Comparison of ENCODE assay signal across 23 cellular contexts in the genomic region with DNA sequence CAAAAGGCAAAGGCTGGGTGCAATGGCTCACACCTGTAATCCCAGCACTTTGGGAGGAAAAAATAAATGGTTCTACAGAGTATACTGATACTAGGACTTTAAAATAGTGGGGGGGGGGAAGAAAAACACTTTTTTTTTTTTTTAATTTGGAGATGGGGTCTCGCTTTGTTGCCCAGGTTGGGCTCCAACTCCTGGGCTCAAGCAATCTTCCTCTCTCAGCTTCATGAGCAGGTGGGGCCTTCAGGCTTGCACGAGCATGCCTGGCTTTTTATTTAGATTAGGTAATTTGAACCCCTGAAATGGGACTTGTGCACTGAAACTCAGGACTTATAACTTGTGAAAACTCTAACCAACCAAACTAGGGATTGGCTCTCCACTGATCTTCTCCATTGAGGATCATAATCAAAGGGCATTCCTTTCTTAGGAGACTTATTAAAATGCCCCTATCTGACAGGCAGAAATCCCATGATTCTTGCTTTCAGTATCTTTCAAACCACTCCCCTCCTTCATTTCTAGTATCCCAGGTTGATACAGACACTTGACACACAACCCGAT. TPM values are rescaled to one million over a fixed set of nuclear protein-coding genes. Genes with fewer than 3 reads are reported as not detected.
DNase-seq lines count a peak whose midpoint lies in the region; ATAC-seq, FAIRE-seq and TF ChIP-seq lines count a peak whose summit lies in the region.
"Had no signal": no experiment of that assay in that cellular context is flagged by ENCODE, and none has a peak within 500 bp of the region (broad histone marks: within the 10 kb centered on the region; RNA-seq: fewer than 3 reads in every experiment).

No MANE protein-coding gene starts in this region.

- no peak for TF ChIP-seq RAD21 in GM12878 (IDR thresholded peaks at IDR 0.05; ENCODE audit: insufficient read depth, low read depth, low read length)

- H3K36me3 ChIP-seq in OCI-LY7 (ENCODE audit: insufficient read depth, low read length): peaks cover 94% of the 10 kb centered on the region
- peaks cover 13 to 30% of the 10 kb centered on the region in 2 experiments for H3K36me3 ChIP-seq in GM12878 (ENCODE audit: control insufficient read depth in 2 of 2, insufficient read depth in 2 of 2, low read length in 1 of 2)

- POLR2A ChIA-PET in OCI-LY7 (lab: Charles Lee) (no interaction called here), GM12878 (lab: Charles Lee) (no interaction called here)

- peaks cover 68% of the 10 kb centered on the region for H4K20me1 ChIP-seq in OCI-LY7 (ENCODE audit: insufficient read depth, low read length)
- H4K20me1 ChIP-seq in GM12878 (ENCODE audit: control insufficient read depth, insufficient read depth): peaks cover 24% of the 10 kb centered on the region

- H3K4me1 Mint-ChIP-seq in natural killer cell: peaks cover 52 to 57% of the 10 kb centered on the region in 2 donors
- peaks cover 44 to 46% of the 10 kb centered on the region in 2 donors for H3K4me1 Mint-ChIP-seq in natural killer cell treated with Interleukin-12 subunit alpha and Interleukin-12 subunit beta and Interleukin-15 and Interleukin-18, amount 100 ng/mL, for 72 hours (ENCODE audit: low read depth in 2 of 2)
- peaks cover 77% of the 10 kb centered on the region for H3K4me1 Mint-ChIP-seq in stimulated activated memory B cell treated with anti-CD40 and anti-IgM and Interleukin-4, amounts not matched to agents 10 μg/mL and 1 μg/mL and 100 μg/mL, for 72 hours

- H3K9me3 Mint-ChIP-seq in natural killer cell: no peaks in the 10 kb centered on the region
- no peaks in the 10 kb centered on the region for H3K9me3 Mint-ChIP-seq in natural killer cell treated with Interleukin-12 subunit alpha and Interleukin-12 subunit beta and Interleukin-15 and Interleukin-18, amount 100 ng/mL, for 72 hours
- H3K9me3 Mint-ChIP-seq in stimulated activated memory B cell treated with anti-CD40 and anti-IgM and Interleukin-4, amounts not matched to agents 10 μg/mL and 1 μg/mL and 100 μg/mL, for 72 hours: no peaks in the 10 kb centered on the region
- H3K9me3 Mint-ChIP-seq: type B pancreatic cell had no signal

- no peak overlapping the region for H2AFZ ChIP-seq in OCI-LY7 (ENCODE audit: low read length)
- H2AFZ ChIP-seq in GM12878 (ENCODE audit: control insufficient read depth, low read depth, low read length): no peak overlapping the region

- no peak for FAIRE-seq in GM12878 (lab: Jason Lieb, UNC)
- FAIRE-seq: G401.6 had no signal

- H3K27me3 Mint-ChIP-seq in natural killer cell (ENCODE audit: low read depth in 2 of 2): no peaks in the 10 kb centered on the region
- no peaks in the 10 kb centered on the region for H3K27me3 Mint-ChIP-seq in natural killer cell treated with Interleukin-12 subunit alpha and Interleukin-12 subunit beta and Interleukin-15 and Interleukin-18, amount 100 ng/mL, for 72 hours
- no peaks in the 10 kb centered on the region for H3K27me3 Mint-ChIP-seq in stimulated activated memory B cell treated with anti-CD40 and anti-IgM and Interleukin-4, amounts not matched to agents 10 μg/mL and 1 μg/mL and 100 μg/mL, for 72 hours
- H3K27me3 Mint-ChIP-seq: type B pancreatic cell had no signal

- TF ChIP-seq CTCF in natural killer cell (IDR thresholded peaks at IDR 0.05): no peak
- no peak for TF ChIP-seq CTCF in OCI-LY7 (conservative IDR thresholded peaks at IDR 0.05; ENCODE audit: low read length)
- TF ChIP-seq CTCF in GM12878 (IDR thresholded peaks at IDR 0.05 in 2 of 3, conservative IDR thresholded peaks at IDR 0.05 in 1 of 3; ENCODE audit: control insufficient read depth in 2 of 3, extremely low read depth in 1 of 3, insufficient read depth in 1 of 3, low read depth in 3 of 3, low read length in 3 of 3): no peak

- H3K79me2 ChIP-seq in OCI-LY7 (ENCODE audit: insufficient read depth, low read depth, low read length) (peaks cover 100% of the 10 kb centered on the region), GM12878 (ENCODE audit: control insufficient read depth, insufficient read depth, low read length) (peaks cover 92% of the 10 kb centered on the region)

- BruUV-seq in OCI-LY7 (replicated peaks; lab: Mats Ljungman, UMichigan) (TSS peak; percentile 2), GM12878 (replicated peaks; lab: Mats Ljungman, UMichigan) (no TSS peak)

- DNase-seq in natural killer cell (no peak), OCI-LY7 (ENCODE audit: low spot score) (no peak), GM12878 (ENCODE audit: low read depth, low spot score) (no peak), NCI-H1105 (lab: John Stamatoyannopoulos, UW) (no peak)
- no peak for DNase-seq in natural killer cell treated with Interleukin-12 subunit alpha and Interleukin-12 subunit beta and Interleukin-15 and Interleukin-18, amount 100 ng/mL, for 72 hours (ENCODE audit: low spot score)
- DNase-seq: activated T-cell treated with anti-CD3 and anti-CD28 coated beads, Interleukin-2, amount 50 U/mL, for 48 hours; cerebellar nuclear complex; DMS153; GOT3; Kasumi-1; kidney glomerular epithelial cell; lower lobe of right lung; mucosa of descending colon; NCI-H187; NCI-H345; NCI-H774; SK-N-SH; T-helper 9 cell had no signal

- peaks cover 43% of the 10 kb centered on the region for H3K4me1 ChIP-seq in OCI-LY7 (ENCODE audit: insufficient read depth, low read length, poor library complexity, severe bottlenecking)
- H3K4me1 ChIP-seq in GM12878 (ENCODE audit: control insufficient read depth, insufficient read depth, low read length): peaks cover 5% of the 10 kb centered on the region

- WGBS in GM12878 (ENCODE audit: insufficient coverage, insufficient replicate concordance, low lambda C conversion rate, missing lambda C conversion rate): 67% methylated on average over 3 of the region's 3 CpGs

- H3K9me2 ChIP-seq in OCI-LY7 (ENCODE audit: insufficient read depth, low read length): no peaks in the 10 kb centered on the region
- H3K9me2 ChIP-seq: SK-N-SH had no signal

- peak overlapping the region; percentile 79 to 84 for H3K27ac Mint-ChIP-seq in natural killer cell
- H3K27ac Mint-ChIP-seq in natural killer cell treated with Interleukin-12 subunit alpha and Interleukin-12 subunit beta and Interleukin-15 and Interleukin-18, amount 100 ng/mL, for 72 hours: peak overlapping the region in 1 of 2 donors; percentile 5
- peak overlapping the region; percentile 1 for H3K27ac Mint-ChIP-seq in stimulated activated memory B cell treated with anti-CD40 and anti-IgM and Interleukin-4, amounts not matched to agents 10 μg/mL and 1 μg/mL and 100 μg/mL, for 72 hours
- H3K27ac Mint-ChIP-seq: type B pancreatic cell had no signal

- RAD21 ChIA-PET in GM12878 (lab: Charles Lee; ENCODE audit: unreplicated experiment): no interaction called here

- H3K27ac ChIP-seq in OCI-LY7 (ENCODE audit: low read depth, low read length, poor library complexity, severe bottlenecking) (no peak overlapping the region), GM12878 (ENCODE audit: control insufficient read depth, insufficient read depth) (no peak overlapping the region)
- H3K27ac ChIP-seq: lower lobe of right lung had no signal

- CTCF ChIA-PET in OCI-LY7 (lab: Charles Lee; ENCODE audit: unreplicated experiment) (no interaction called here), GM12878 (lab: Yijun Ruan, JAX) (interaction anchor here (2.4 kb wide), 1 partner anchor 11 kb away, joined by 8 read pairs; no protein-coding TSS in a partner anchor)

- intact Hi-C loops in natural killer cell (cut with micrococcal nuclease): no loop called here
- intact Hi-C loops in OCI-LY7 (cut with micrococcal nuclease; ENCODE audit: unreplicated experiment): no loop called here
- intact Hi-C loops in GM12878 (cut with micrococcal nuclease; ENCODE audit: unreplicated experiment): no loop called here

- no peak for TF ChIP-seq POLR2A in GM12878 (IDR thresholded peaks at IDR 0.05; ENCODE audit: low read depth, low read length)

- ATAC-seq in natural killer cell (no peak), GM12878 (no peak), HG02588 (IDR thresholded peaks at IDR 0.05; ENCODE audit: unreplicated experiment) (no peak), GM18502 (IDR thresholded peaks at IDR 0.05; ENCODE audit: poor library complexity, unreplicated experiment) (no peak)
- ATAC-seq in natural killer cell treated with Interleukin-12 subunit alpha and Interleukin-12 subunit beta and Interleukin-15 and Interleukin-18, amount 100 ng/mL, for 72 hours: no peak
- no peak for ATAC-seq in stimulated activated memory B cell treated with anti-CD40 and anti-IgM and Interleukin-4, amounts not matched to agents 10 μg/mL and 1 μg/mL and 100 μg/mL, for 72 hours
- ATAC-seq: lower lobe of right lung, mucosa of descending colon had no signal

- no peaks in the 10 kb centered on the region for H3K27me3 ChIP-seq in GM12878 (replicated peaks in 1 of 2; ENCODE audit: control insufficient read depth in 2 of 2, insufficient read depth in 2 of 2, low read length in 1 of 2)

- H3K4me3 ChIP-seq in OCI-LY7 (ENCODE audit: low read depth, low read length, poor library complexity, severe bottlenecking): no peak overlapping the region
- no peak overlapping the region for H3K4me3 ChIP-seq in GM12878
- H3K4me3 ChIP-seq: lower lobe of right lung, mucosa of descending colon had no signal

- in situ Hi-C loops in GM12878 (cut with MboI): no loop called here

- H3K4me2 ChIP-seq in OCI-LY7 (ENCODE audit: low read length): no peak overlapping the region
- H3K4me2 ChIP-seq in GM12878 (ENCODE audit: control insufficient read depth, insufficient read depth): no peak overlapping the region
- H3K4me2 ChIP-seq: SK-N-SH had no signal

- no peaks in the 10 kb centered on the region for H3K36me3 Mint-ChIP-seq in natural killer cell
- peaks cover 21% of the 10 kb centered on the region for H3K36me3 Mint-ChIP-seq in natural killer cell treated with Interleukin-12 subunit alpha and Interleukin-12 subunit beta and Interleukin-15 and Interleukin-18, amount 100 ng/mL, for 72 hours
- peaks cover 47% of the 10 kb centered on the region for H3K36me3 Mint-ChIP-seq in stimulated activated memory B cell treated with anti-CD40 and anti-IgM and Interleukin-4, amounts not matched to agents 10 μg/mL and 1 μg/mL and 100 μg/mL, for 72 hours

- TF ChIP-seq EP300 in GM12878 (IDR thresholded peaks at IDR 0.05; ENCODE audit: borderline replicate concordance in 1 of 2, control insufficient read depth in 1 of 2, low read depth in 2 of 2, low read length in 2 of 2): no peak

- H3K9me3 ChIP-seq in OCI-LY7 (ENCODE audit: low read length): no peaks in the 10 kb centered on the region
- H3K9me3 ChIP-seq in GM12878 (replicated peaks; ENCODE audit: control insufficient read depth, insufficient read depth, low read length): no peaks in the 10 kb centered on the region
- H3K9me3 ChIP-seq: lower lobe of right lung, mucosa of descending colon, SK-N-SH had no signal

- SMC1A ChIA-PET in GM12878 (lab: Charles Lee; ENCODE audit: uncharacterized antibody, unreplicated experiment): no interaction called here

- H3K4me3 Mint-ChIP-seq in natural killer cell: no peak overlapping the region
- no peak overlapping the region for H3K4me3 Mint-ChIP-seq in natural killer cell treated with Interleukin-12 subunit alpha and Interleukin-12 subunit beta and Interleukin-15 and Interleukin-18, amount 100 ng/mL, for 72 hours
- H3K4me3 Mint-ChIP-seq in stimulated activated memory B cell treated with anti-CD40 and anti-IgM and Interleukin-4, amounts not matched to agents 10 μg/mL and 1 μg/mL and 100 μg/mL, for 72 hours: no peak overlapping the region
- H3K4me3 Mint-ChIP-seq: type B pancreatic cell had no signal

- H3K9ac ChIP-seq in GM12878 (ENCODE audit: control insufficient read depth, insufficient read depth, low read length): no peak overlapping the region
- H3K9ac ChIP-seq: SK-N-SH had no signal

RNA-seq across cellular contexts. Expression of a gene that starts 16.9 kb away (rescaled TPM):
- total RNA-seq in natural killer cell: 100 to 1,000 TPM; 115 to 142 (median 116) TPM
- total RNA-seq in natural killer cell treated with Interleukin-12 subunit alpha and Interleukin-12 subunit beta and Interleukin-15 and Interleukin-18, amount 100 ng/mL, for 72 hours: 100 to 1,000 TPM; 198 to 235 TPM
- 240 and 244 TPM in 2 replicates for total RNA-seq in OCI-LY7 (2014; rRNA removed; shearing (Covaris generic))
- total RNA-seq in OCI-LY7 (2022): 294 and 308 TPM in 2 replicates
- total RNA-seq in GM12878 (2013; cell fraction: nucleolus; rRNA removed): 189 and 244 TPM in 2 replicates
- 161 and 168 TPM in 2 replicates for total RNA-seq in GM12878 (2014; rRNA removed)
- total RNA-seq in GM12878 (2014; rRNA removed; fragmentation: Illumina TruSeq; extraction: Trizol): 113 and 118 TPM in 2 replicates
- total RNA-seq in GM12878 (2021): 207 and 214 TPM in 2 replicates
- polyA plus RNA-seq in GM12878 (2011; ENCODE audit: low read depth): 75.8 TPM
- 133 and 196 TPM in 2 replicates for polyA plus RNA-seq in GM12878 (2011; rRNA removed)
- 121 and 130 TPM in 2 replicates for polyA plus RNA-seq in GM12878 (2011; cell fraction: cytosol; rRNA removed)
- 40.5 and 43.7 TPM in 2 replicates for polyA plus RNA-seq in GM12878 (2011; cell fraction: nucleus; rRNA removed)
- polyA plus RNA-seq in GM12878 (2012): 118 and 123 TPM in 2 replicates
- polyA plus RNA-seq in GM12878 (2014; fragmentation: Illumina TruSeq; extraction: Trizol): 141 and 201 TPM in 2 replicates
- 100 to 1,000 TPM; 113 to 152 TPM for polyA plus RNA-seq in GM12878 (2014; fragmentation: Nextera tagmentation; extraction: Ambion mirVana)
- polyA plus RNA-seq in GM12878 (2014; rRNA removed): 164 and 180 TPM in 2 replicates
- polyA plus RNA-seq in GM12878 (2016; fragmentation: Nextera tagmentation; extraction: Ambion mirVana): 100 to 1,000 TPM; 263 to 268 TPM
- polyA minus RNA-seq in GM12878 (2011; rRNA and poly(A)+ RNA removed): 52.6 and 94.4 TPM in 2 replicates
- polyA minus RNA-seq in GM12878 (2011; cell fraction: cytosol; rRNA and poly(A)+ RNA removed): 19.2 and 20.6 TPM in 2 replicates
- 31.8 and 65.3 TPM in 2 replicates for polyA minus RNA-seq in GM12878 (2011; cell fraction: nucleus; rRNA and poly(A)+ RNA removed)
